In genomic region chr12:26789731-26790644, GRCh38 we compare ENCODE assay signal across 13 cellular contexts. TPM values are rescaled to one million over a fixed set of nuclear protein-coding genes. Genes with fewer than 3 reads are reported as not detected.
A peak's percentile ranks its signal among the peaks of the same experiment; 100 is the strongest.
DNase-seq lines count a peak whose midpoint lies in the region; FAIRE-seq and TF ChIP-seq lines count a peak whose summit lies in the region.
"Had no signal": no experiment of that assay in that cellular context is flagged by ENCODE, and none has a peak within 500 bp of the region (broad histone marks: within the 10 kb centered on the region; RNA-seq: fewer than 3 reads in every experiment).

No MANE protein-coding gene starts in this region.

- no peaks in the 10 kb centered on the region for H3K36me3 ChIP-seq in brain microvascular endothelial cell (replicated peaks)
- H3K36me3 ChIP-seq: upper lobe of left lung had no signal

- no peaks in the 10 kb centered on the region for H3K27me3 ChIP-seq in brain microvascular endothelial cell (replicated peaks)
- H3K27me3 ChIP-seq: upper lobe of left lung had no signal

- in situ Hi-C loops in brain microvascular endothelial cell (cut with HindIII; ENCODE audit: low pct_ligation_motif_present, low sequenced_read_pairs) = no loop called here

- TF ChIP-seq POLR2A in GM12892 (IDR thresholded peaks at IDR 0.05; ENCODE audit: low read depth, low read length) = no peak

- peak overlapping the region; percentile 24 for H3K27ac ChIP-seq in brain microvascular endothelial cell
- H3K27ac ChIP-seq: upper lobe of left lung had no signal

- FAIRE-seq in islet of Langerhans (lab: Jason Lieb, UNC) = peak; percentile 72
- FAIRE-seq in GM12892 (lab: Jason Lieb, UNC) = no peak

- H3K4me3 ChIP-seq in brain microvascular endothelial cell (ENCODE audit: low read depth, low read length) = no peak overlapping the region
- H3K4me3 ChIP-seq: upper lobe of left lung had no signal

- peak; percentile 31 for DNase-seq in AG09319 (ENCODE audit: extremely low read depth, low read depth)
- peak; percentile 25 for DNase-seq in HPDE6-E6E7 (ENCODE audit: extremely low spot score)
- DNase-seq in brain microvascular endothelial cell = peak; percentile 66
- DNase-seq in NCI-H774 (lab: John Stamatoyannopoulos, UW) = no peak
- no peak for DNase-seq in NCI-H1105 (lab: John Stamatoyannopoulos, UW)
- no peak for DNase-seq in putamen (ENCODE audit: low spot score)
- no peak for DNase-seq in GM12892 (ENCODE audit: insufficient read length)
- DNase-seq: activated effector memory CD4-positive, alpha-beta T cell treated with anti-CD3 and anti-CD28 coated beads, Interleukin-2, amount 50 U/mL, for 16 hours; CD4-positive, CD25-positive, alpha-beta regulatory T cell; Kasumi-1; NCI-H345 had no signal

- TF ChIP-seq CTCF in AG09319 (IDR thresholded peaks at IDR 0.05; ENCODE audit: low read depth, low read length) (no peak), brain microvascular endothelial cell (IDR thresholded peaks at IDR 0.05; ENCODE audit: low read depth, low read length, missing control alignments) (no peak)

RNA-seq across cellular contexts. Expression of gene ITPR2, which starts 43.0 kb away (rescaled TPM):
- polyA plus RNA-seq in GM12892 (2012; ENCODE audit: missing spikeins) = 19.1 TPM

Comparison
In these comparisons a context has a peak if more than half of its experiments do, and no peak if none do; other contexts are left out.
1. DNase-seq: peak in AG09319 (single experiment), HPDE6-E6E7 (single experiment) and brain microvascular endothelial cell (single experiment); none in NCI-H774 (single experiment), NCI-H1105 (single experiment), putamen (single experiment) and GM12892 (single experiment).